ENCODE assay signal across 16 cellular contexts in the genomic region with DNA sequence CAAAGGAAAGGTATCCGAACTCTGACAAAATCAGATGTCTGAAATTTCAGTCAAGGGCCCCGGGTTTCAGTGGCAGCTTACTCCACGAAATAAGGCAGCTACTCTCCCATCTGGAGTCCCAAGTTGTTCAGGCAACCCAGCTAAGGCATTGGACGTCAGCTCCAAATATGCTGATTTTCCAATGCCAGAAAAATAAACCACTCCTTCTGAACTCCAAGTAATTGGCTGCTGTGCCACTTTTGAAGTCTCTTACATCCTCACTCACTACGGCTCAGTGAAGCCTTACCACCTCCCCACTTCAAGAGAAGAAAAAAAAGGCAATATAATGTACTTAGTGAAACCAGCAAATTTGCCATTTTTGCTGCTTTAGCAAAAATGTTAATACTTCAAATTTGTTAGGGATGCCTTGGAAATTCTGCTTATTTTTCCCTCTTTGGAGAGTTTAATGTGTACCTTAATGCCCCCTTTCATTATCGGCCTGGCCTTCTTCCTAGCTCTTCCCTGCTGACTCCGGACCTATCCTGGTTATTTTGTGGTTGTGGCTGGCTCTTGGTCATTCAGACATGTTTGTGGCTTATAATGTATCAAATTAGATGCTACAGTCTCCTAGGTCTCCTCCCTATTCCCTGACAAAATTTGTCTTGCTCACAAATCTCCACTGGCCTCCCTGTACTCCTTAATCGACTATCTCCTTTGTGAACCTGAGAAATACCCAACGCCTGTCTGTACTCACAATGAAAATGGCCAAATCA.
"Had no signal": no experiment of that assay in that cellular context is flagged by ENCODE, and none has a peak within 500 bp of the region (broad histone marks: within the 10 kb centered on the region; RNA-seq: fewer than 3 reads in every experiment).

No MANE protein-coding gene starts in this region.

- DNase-seq: activated CD4-positive, alpha-beta T cell treated with anti-CD3 and anti-CD28 coated beads, Interleukin-2, amount 50 U/mL, for 4 hours; activated T-cell treated with anti-CD3 and anti-CD28 coated beads, Interleukin-2, amount 50 U/mL, for 1 hour; effector memory CD8-positive, alpha-beta T cell; immature natural killer cell; left colon; mucosa of descending colon; retina; stimulated activated naive B cell treated with anti-CD40 and anti-IgM and Interleukin-4, amounts not matched to agents 10 μg/mL and 1 μg/mL and 100 μg/mL, for 72 hours had no signal

- FAIRE-seq: pancreas had no signal

- H3K9me3 Mint-ChIP-seq: activated naive CD4-positive, alpha-beta T cell treated with anti-CD3 and anti-CD28 coated beads, Interleukin-2, amount 50 U/mL, for 24 hours; central memory CD8-positive, alpha-beta T cell; immature natural killer cell; nephron progenitor cell had no signal

- H3K36me3 Mint-ChIP-seq: activated naive CD4-positive, alpha-beta T cell treated with anti-CD3 and anti-CD28 coated beads, Interleukin-2, amount 50 U/mL, for 24 hours; immature natural killer cell; stimulated activated naive B cell treated with anti-CD40 and anti-IgM and Interleukin-4, amounts not matched to agents 10 μg/mL and 1 μg/mL and 100 μg/mL, for 72 hours had no signal

- H3K4me3 ChIP-seq: body of pancreas, mucosa of descending colon, pancreas, upper lobe of left lung had no signal

- H3K36me3 ChIP-seq: pancreas, upper lobe of left lung had no signal

- H3K4me1 Mint-ChIP-seq: activated naive CD4-positive, alpha-beta T cell treated with anti-CD3 and anti-CD28 coated beads, Interleukin-2, amount 50 U/mL, for 24 hours; central memory CD8-positive, alpha-beta T cell; immature natural killer cell; stimulated activated naive B cell treated with anti-CD40 and anti-IgM and Interleukin-4, amounts not matched to agents 10 μg/mL and 1 μg/mL and 100 μg/mL, for 72 hours had no signal

- H3K27ac ChIP-seq: body of pancreas, epithelial cell of prostate, pancreas, upper lobe of left lung had no signal

- H3K4me1 ChIP-seq: pancreas, upper lobe of left lung had no signal

- H3K9me3 ChIP-seq: body of pancreas, mucosa of descending colon, pancreas, upper lobe of left lung had no signal

- H3K27me3 Mint-ChIP-seq: activated naive CD4-positive, alpha-beta T cell treated with anti-CD3 and anti-CD28 coated beads, Interleukin-2, amount 50 U/mL, for 24 hours; central memory CD8-positive, alpha-beta T cell; stimulated activated naive B cell treated with anti-CD40 and anti-IgM and Interleukin-4, amounts not matched to agents 10 μg/mL and 1 μg/mL and 100 μg/mL, for 72 hours had no signal

- H3K4me3 Mint-ChIP-seq: activated naive CD4-positive, alpha-beta T cell treated with anti-CD3 and anti-CD28 coated beads, Interleukin-2, amount 50 U/mL, for 24 hours; central memory CD8-positive, alpha-beta T cell; effector memory CD8-positive, alpha-beta T cell; immature natural killer cell; nephron progenitor cell; stimulated activated naive B cell treated with anti-CD40 and anti-IgM and Interleukin-4, amounts not matched to agents 10 μg/mL and 1 μg/mL and 100 μg/mL, for 72 hours had no signal

- H3K27ac Mint-ChIP-seq: activated naive CD4-positive, alpha-beta T cell treated with anti-CD3 and anti-CD28 coated beads, Interleukin-2, amount 50 U/mL, for 24 hours; effector memory CD8-positive, alpha-beta T cell; immature natural killer cell; nephron progenitor cell; stimulated activated naive B cell treated with anti-CD40 and anti-IgM and Interleukin-4, amounts not matched to agents 10 μg/mL and 1 μg/mL and 100 μg/mL, for 72 hours had no signal

- ATAC-seq: activated CD4-positive, CD25-positive, alpha-beta regulatory T cell treated with anti-CD3 and anti-CD28 coated beads, Interleukin-2, amount 50 U/mL, for 24 hours; body of pancreas; effector memory CD8-positive, alpha-beta T cell; left colon; mucosa of descending colon; stimulated activated naive B cell treated with anti-CD40 and anti-IgM and Interleukin-4, amounts not matched to agents 10 μg/mL and 1 μg/mL and 100 μg/mL, for 72 hours had no signal

- H3K27me3 ChIP-seq: body of pancreas, pancreas, upper lobe of left lung had no signal
